31 cellular contexts compared by ENCODE assay signal in the genomic region with DNA sequence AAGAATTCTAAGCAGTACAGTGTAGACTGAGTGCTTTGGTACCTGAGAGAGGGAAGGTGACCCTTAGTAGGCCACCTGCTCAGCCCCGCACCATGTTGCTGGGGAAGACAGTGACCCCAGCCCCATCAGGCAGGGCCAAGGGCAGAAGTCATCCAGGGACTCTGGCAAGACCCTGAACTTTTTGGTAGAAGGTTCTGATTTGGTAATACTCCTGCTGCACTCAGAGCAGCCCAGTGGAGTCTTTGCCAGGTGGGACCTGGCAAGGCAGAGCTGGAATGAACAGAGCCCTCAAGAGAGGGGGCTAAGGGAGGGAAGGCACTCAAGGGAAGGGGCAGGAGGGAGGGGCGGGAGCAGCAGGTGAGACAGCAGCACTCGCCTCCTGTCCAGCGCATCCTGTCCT.
"Had no signal": no experiment of that assay in that cellular context is flagged by ENCODE, and none has a peak within 500 bp of the region (broad histone marks: within the 10 kb centered on the region; RNA-seq: fewer than 3 reads in every experiment).

No MANE protein-coding gene starts in this region.

- H3K27me3 ChIP-seq: ascending aorta, breast epithelium, cardiac muscle cell, dorsolateral prefrontal cortex, esophagus muscularis mucosa, foreskin keratinocyte, gastroesophageal sphincter, heart right ventricle had no signal

- H3K9me3 ChIP-seq: ascending aorta, breast epithelium, esophagus muscularis mucosa, gastroesophageal sphincter, heart right ventricle had no signal

- H3K4me3 Mint-ChIP-seq: activated B cell treated with CpG ODN at 0.5 μM for 24 hours; activated CD4-positive, alpha-beta memory T cell treated with anti-CD3 and anti-CD28 coated beads, Interleukin-2, amount 10 ng/mL, durations not matched to agents 7 days and 5 days; activated CD4-positive, alpha-beta T cell treated with anti-CD3 and anti-CD28 coated beads, Interleukin-2, amount 10 ng/mL, durations not matched to agents 24 days and 14 days; activated naive CD4-positive, alpha-beta T cell treated with anti-CD3 and anti-CD28 coated beads, Interleukin-2, amount 10 ng/mL, durations not matched to agents 7 days and 5 days; activated naive CD8-positive, alpha-beta T cell treated with anti-CD3 and anti-CD28 coated beads, Interleukin-2, amount 10 ng/mL, durations not matched to agents 7 days and 5 days; activated T-helper 1 cell treated with anti-CD3 and anti-CD28 coated beads, Interleukin-12 subunit alpha, Interleukin-12 subunit beta, Interleukin-2, Interleukin-4 antibody, amounts not matched to agents 30 ng/mL and 10 ng/mL and 1 ng/mL, durations not matched to agents 14 hours and 24 hours and 36 hours; brain; dendritic cell treated with granulocyte-macrophage colony-stimulating factor and Interleukin-4, amounts not matched to agents 40 ng/mL and 50 ng/mL, for 4 days; T-helper 17 cell; T-helper 2 cell treated with Interferon-gamma antibody and Interleukin-4, amounts not matched to agents 5 μg/mL and 100 μg/mL, for 36 hours had no signal

- H3K36me3 ChIP-seq: breast epithelium had no signal

- H3K4me3 ChIP-seq: ascending aorta, breast epithelium, cardiac muscle cell, coronary artery, dorsolateral prefrontal cortex, esophagus muscularis mucosa, gastroesophageal sphincter, heart right ventricle had no signal

- H3K27me3 Mint-ChIP-seq: activated B cell treated with CpG ODN at 0.5 μM for 24 hours; activated CD4-positive, alpha-beta memory T cell treated with anti-CD3 and anti-CD28 coated beads, Interleukin-2, amount 10 ng/mL, durations not matched to agents 7 days and 5 days; activated CD4-positive, alpha-beta T cell treated with anti-CD3 and anti-CD28 coated beads, Interleukin-2, amount 10 ng/mL, durations not matched to agents 24 days and 14 days; activated naive CD4-positive, alpha-beta T cell treated with anti-CD3 and anti-CD28 coated beads, Interleukin-2, amount 10 ng/mL, durations not matched to agents 7 days and 5 days; activated naive CD8-positive, alpha-beta T cell treated with anti-CD3 and anti-CD28 coated beads, Interleukin-2, amount 10 ng/mL, durations not matched to agents 7 days and 5 days; brain; dendritic cell treated with granulocyte-macrophage colony-stimulating factor and Interleukin-4, amounts not matched to agents 40 ng/mL and 50 ng/mL, for 4 days; T-helper 17 cell had no signal

- DNase-seq: activated B cell treated with CpG ODN at 0.5 μM for 24 hours; activated CD4-positive, alpha-beta memory T cell treated with anti-CD3 and anti-CD28 coated beads, Interleukin-2, amount 10 ng/mL, durations not matched to agents 7 days and 5 days; activated CD4-positive, alpha-beta T cell treated with anti-CD3 and anti-CD28 coated beads, Interleukin-2, amount 10 ng/mL, durations not matched to agents 24 days and 14 days; activated CD8-positive, alpha-beta memory T cell treated with anti-CD3 and anti-CD28 coated beads, Interleukin-2, amount 50 U/mL, for 48 hours; activated gamma-delta T cell; activated naive CD4-positive, alpha-beta T cell; activated naive CD4-positive, alpha-beta T cell treated with anti-CD3 and anti-CD28 coated beads, Interleukin-2, amount 10 ng/mL, durations not matched to agents 7 days and 5 days; activated naive CD8-positive, alpha-beta T cell treated with anti-CD3 and anti-CD28 coated beads, Interleukin-2, amount 10 ng/mL, durations not matched to agents 7 days and 5 days; activated T-cell treated with anti-CD3 and anti-CD28 coated beads, Interleukin-2, amount 50 U/mL, for 48 hours; central memory CD4-positive, alpha-beta T cell; dorsolateral prefrontal cortex; effector memory CD4-positive, alpha-beta T cell; erythroblast; foreskin keratinocyte; heart right ventricle; T-helper 1 cell; T-helper 17 cell; T1000; WERI-Rb-1 had no signal

- H3K27ac Mint-ChIP-seq: activated CD4-positive, alpha-beta memory T cell treated with anti-CD3 and anti-CD28 coated beads, Interleukin-2, amount 10 ng/mL, durations not matched to agents 7 days and 5 days; activated CD4-positive, alpha-beta T cell treated with anti-CD3 and anti-CD28 coated beads, Interleukin-2, amount 10 ng/mL, durations not matched to agents 24 days and 14 days; activated naive CD4-positive, alpha-beta T cell treated with anti-CD3 and anti-CD28 coated beads, Interleukin-2, amount 10 ng/mL, durations not matched to agents 7 days and 5 days; activated naive CD8-positive, alpha-beta T cell treated with anti-CD3 and anti-CD28 coated beads, Interleukin-2, amount 10 ng/mL, durations not matched to agents 7 days and 5 days; activated T-helper 1 cell treated with anti-CD3 and anti-CD28 coated beads, Interleukin-12 subunit alpha, Interleukin-12 subunit beta, Interleukin-2, Interleukin-4 antibody, amounts not matched to agents 30 ng/mL and 10 ng/mL and 1 ng/mL, durations not matched to agents 14 hours and 24 hours and 36 hours; dendritic cell treated with granulocyte-macrophage colony-stimulating factor and Interleukin-4, amounts not matched to agents 40 ng/mL and 50 ng/mL, for 4 days; T-helper 17 cell; T-helper 2 cell treated with Interferon-gamma antibody and Interleukin-4, amounts not matched to agents 5 μg/mL and 100 μg/mL, for 36 hours had no signal

- H3K9me3 Mint-ChIP-seq: activated B cell treated with CpG ODN at 0.5 μM for 24 hours; activated CD4-positive, alpha-beta memory T cell treated with anti-CD3 and anti-CD28 coated beads, Interleukin-2, amount 10 ng/mL, durations not matched to agents 7 days and 5 days; activated CD4-positive, alpha-beta T cell treated with anti-CD3 and anti-CD28 coated beads, Interleukin-2, amount 10 ng/mL, durations not matched to agents 24 days and 14 days; activated naive CD4-positive, alpha-beta T cell treated with anti-CD3 and anti-CD28 coated beads, Interleukin-2, amount 10 ng/mL, durations not matched to agents 7 days and 5 days; activated naive CD4-positive, alpha-beta T cell treated with anti-CD3 and anti-CD28 coated beads, Interleukin-2, amount 50 U/mL, for 72 hours; activated naive CD8-positive, alpha-beta T cell treated with anti-CD3 and anti-CD28 coated beads, Interleukin-2, amount 10 ng/mL, durations not matched to agents 7 days and 5 days; activated T-helper 1 cell treated with anti-CD3 and anti-CD28 coated beads, Interleukin-12 subunit alpha, Interleukin-12 subunit beta, Interleukin-2, Interleukin-4 antibody, amounts not matched to agents 30 ng/mL and 10 ng/mL and 1 ng/mL, durations not matched to agents 14 hours and 24 hours and 36 hours; dendritic cell treated with granulocyte-macrophage colony-stimulating factor and Interleukin-4, amounts not matched to agents 40 ng/mL and 50 ng/mL, for 4 days; T-helper 2 cell treated with Interferon-gamma antibody and Interleukin-4, amounts not matched to agents 5 μg/mL and 100 μg/mL, for 36 hours had no signal

- H3K4me1 Mint-ChIP-seq: activated B cell treated with CpG ODN at 0.5 μM for 24 hours; activated CD4-positive, alpha-beta memory T cell treated with anti-CD3 and anti-CD28 coated beads, Interleukin-2, amount 10 ng/mL, durations not matched to agents 7 days and 5 days; activated CD4-positive, alpha-beta T cell treated with anti-CD3 and anti-CD28 coated beads, Interleukin-2, amount 10 ng/mL, durations not matched to agents 24 days and 14 days; activated naive CD4-positive, alpha-beta T cell treated with anti-CD3 and anti-CD28 coated beads, Interleukin-2, amount 10 ng/mL, durations not matched to agents 7 days and 5 days; activated naive CD8-positive, alpha-beta T cell treated with anti-CD3 and anti-CD28 coated beads, Interleukin-2, amount 10 ng/mL, durations not matched to agents 7 days and 5 days had no signal

- H3K4me1 ChIP-seq: ascending aorta, breast epithelium, foreskin keratinocyte had no signal

- H3K36me3 Mint-ChIP-seq: activated naive CD4-positive, alpha-beta T cell treated with anti-CD3 and anti-CD28 coated beads, Interleukin-2, amount 50 U/mL, for 72 hours; activated naive CD8-positive, alpha-beta T cell treated with anti-CD3 and anti-CD28 coated beads, Interleukin-2, amount 10 ng/mL, durations not matched to agents 7 days and 5 days had no signal

- H3K27ac ChIP-seq: ascending aorta, breast epithelium, cardiac muscle cell, coronary artery, esophagus muscularis mucosa, foreskin keratinocyte, gastroesophageal sphincter, heart right ventricle, WERI-Rb-1 had no signal

- ATAC-seq: activated CD4-positive, CD25-positive, alpha-beta regulatory T cell treated with anti-CD3 and anti-CD28 coated beads, Interleukin-2, amount 50 U/mL, for 24 hours; activated naive CD4-positive, alpha-beta T cell treated with anti-CD3 and anti-CD28 coated beads, Interleukin-2, amount 50 U/mL, for 72 hours; foreskin keratinocyte; gastroesophageal sphincter; heart right ventricle; T-helper 17 cell had no signal
